In the genomic region with DNA sequence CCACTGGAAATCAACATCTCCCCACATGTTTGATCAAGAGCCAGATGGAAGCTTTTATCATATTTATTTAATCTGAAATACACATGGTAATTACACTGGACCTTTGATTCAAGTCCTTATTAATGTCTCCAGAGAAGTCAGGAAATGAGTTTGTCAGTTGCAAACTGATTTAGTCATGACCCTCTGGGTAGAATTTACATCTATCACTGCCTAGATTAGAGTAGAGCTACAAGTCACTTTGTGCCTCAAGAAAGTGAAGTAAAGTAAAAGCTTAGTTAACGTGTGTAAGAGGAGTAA, we compare ENCODE assay signal across 28 cellular contexts.
DNase-seq lines count a peak whose midpoint lies in the region; ATAC-seq and TF ChIP-seq lines count a peak whose summit lies in the region.
"Had no signal": no experiment of that assay in that cellular context is flagged by ENCODE, and none has a peak within 500 bp of the region (broad histone marks: within the 10 kb centered on the region; RNA-seq: fewer than 3 reads in every experiment).

No MANE protein-coding gene starts in this region.

- no peaks in the 10 kb centered on the region for H3K27me3 ChIP-seq in SK-N-SH (ENCODE audit: insufficient read depth)
- no peaks in the 10 kb centered on the region for H3K27me3 ChIP-seq in right cardiac atrium (ENCODE audit: control insufficient read depth, insufficient read depth)
- H3K27me3 ChIP-seq: BLaER1, MG63 had no signal

- TF ChIP-seq EP300 in SK-N-SH (IDR thresholded peaks at IDR 0.05; ENCODE audit: borderline replicate concordance in 1 of 2, low read depth in 1 of 2, low read length in 1 of 2), result peak in 1 of 2 experiments; percentile 64; a peak in 1 of 4 replicates

- no peaks in the 10 kb centered on the region for H3K9me2 ChIP-seq in SK-N-SH

- no peaks in the 10 kb centered on the region for H3K36me3 ChIP-seq in SK-N-SH (replicated peaks in 1 of 2; ENCODE audit: control insufficient read depth in 1 of 2, insufficient read depth in 2 of 2, low read length in 1 of 2)
- H3K36me3 ChIP-seq: BLaER1, HAP-1, MG63 had no signal

- intact Hi-C loops in right cardiac atrium (cut with DNase I) (no loop called here), posterior cingulate gyrus (cut with DNase I) (no loop called here)

- POLR2A ChIA-PET in SK-N-SH (lab: Yijun Ruan, JAX), result no interaction called here

- H2AFZ ChIP-seq in SK-N-SH (ENCODE audit: low read depth), result no peak overlapping the region

- H3K4me3 ChIP-seq in SK-N-SH (ENCODE audit: low read depth in 2 of 2, low read length in 1 of 2), result no peak overlapping the region
- H3K4me3 ChIP-seq in right cardiac atrium (ENCODE audit: low read length), result no peak overlapping the region
- H3K4me3 ChIP-seq: BLaER1, GM12878, HAP-1, MG63 had no signal

- ATAC-seq in right cardiac atrium, result peak; percentile 48 to 66
- no peak for ATAC-seq in HG03097 (IDR thresholded peaks at IDR 0.05; ENCODE audit: low FRiP score, unreplicated experiment)
- ATAC-seq: GM12878, Panc1 had no signal

- no peak overlapping the region for H3K4me2 ChIP-seq in SK-N-SH
- H3K4me2 ChIP-seq: BLaER1 had no signal

- 0% methylated on average over 1 of the region's 1 CpG for WGBS in SK-N-SH (ENCODE audit: low lambda C conversion rate)
- WGBS in right cardiac atrium, result 38% methylated on average over 1 of the region's 1 CpG

- no peak for TF ChIP-seq RAD21 in SK-N-SH (IDR thresholded peaks at IDR 0.05; ENCODE audit: low read length)

- no peaks in the 10 kb centered on the region for H3K79me2 ChIP-seq in SK-N-SH (ENCODE audit: insufficient read depth)

- no peak overlapping the region for H3K9ac ChIP-seq in SK-N-SH
- H3K9ac ChIP-seq: BLaER1 had no signal

- H3F3A ChIP-seq in SK-N-SH (replicated peaks; ENCODE audit: insufficient read depth), result no peaks in the 10 kb centered on the region

- TF ChIP-seq CTCF in SK-N-SH (IDR thresholded peaks at IDR 0.05), result no peak

- H3K9me3 ChIP-seq in SK-N-SH (no peaks in the 10 kb centered on the region), right cardiac atrium (ENCODE audit: control insufficient read depth, low read length) (no peaks in the 10 kb centered on the region)
- H3K9me3 ChIP-seq: BLaER1, HAP-1, MG63 had no signal

- H3K27ac ChIP-seq in SK-N-SH (ENCODE audit: low read depth in 2 of 2, low read length in 1 of 2) (no peak overlapping the region), right cardiac atrium (ENCODE audit: low read length) (no peak overlapping the region)
- H3K27ac ChIP-seq: BLaER1, RWPE1 had no signal

- no peaks in the 10 kb centered on the region for H4K20me1 ChIP-seq in SK-N-SH (ENCODE audit: insufficient read depth)
- H4K20me1 ChIP-seq: BLaER1 had no signal

- CTCF ChIA-PET in SK-N-SH (lab: Yijun Ruan, JAX), result interaction anchor here (2.5 kb wide), 1 partner anchor 9 kb away, joined by 6 read pairs; no protein-coding TSS in a partner anchor

- DNase-seq in NCI-H1417 (lab: John Stamatoyannopoulos, UW) (peak in 2 of 3 experiments; percentile 19 to 72), NCI-H1417 treated with DMSO at 0.1 percent for 48 hours (lab: John Stamatoyannopoulos, UW) (no peak), DMS 273 treated with DMSO at 0.1 percent for 48 hours (lab: John Stamatoyannopoulos, UW) (peak; percentile 45), SK-N-SH (peak; percentile 19), right cardiac atrium (no peak), NCI-H1436 treated with DMSO at 0.1 percent for 48 hours (lab: John Stamatoyannopoulos, UW) (no peak), posterior cingulate gyrus (no peak)
- DNase-seq: CD4-positive, CD25-positive, alpha-beta regulatory T cell; DMS79; EL; GDM1; GOT3; HFFc6; IMR-90; KG1; MG63; NCI-H1436; NCI-H187 treated with DMSO at 0.1 percent for 48 hours; NCI-H2171 treated with DMSO at 0.1 percent for 48 hours; NCI-H345; NCI-H774; SIG-M5 had no signal

- no peaks in the 10 kb centered on the region for H3K4me1 ChIP-seq in SK-N-SH (ENCODE audit: control insufficient read depth in 1 of 2, insufficient read depth in 2 of 2, low read depth in 1 of 2, low read length in 1 of 2)
- no peaks in the 10 kb centered on the region for H3K4me1 ChIP-seq in right cardiac atrium (ENCODE audit: control insufficient read depth, insufficient read depth, low read length)
- H3K4me1 ChIP-seq: BLaER1, HAP-1 had no signal

TF ChIP-seq in SK-N-SH, 30 proteins besides CTCF, POLR2A, EP300 and RAD21:
- no peak for TF ChIP-seq ELF1 (IDR thresholded peaks at IDR 0.05)
- TF ChIP-seq FOXM1 (IDR thresholded peaks at IDR 0.05; ENCODE audit: low read depth), result no peak
- TF ChIP-seq MEF2A (IDR thresholded peaks at IDR 0.05; ENCODE audit: borderline replicate concordance, low read depth), result no peak
- no peak for TF ChIP-seq TAF1 (IDR thresholded peaks at IDR 0.05; ENCODE audit: borderline replicate concordance, low read depth, low read length)
- TF ChIP-seq GATA2 (CRISPR knock-in tag; IDR thresholded peaks at IDR 0.05), result peak; percentile 37; the same call in 1 of the 2 replicates
- TF ChIP-seq SMC3 (IDR thresholded peaks at IDR 0.05; ENCODE audit: low read depth, low read length), result no peak
- TF ChIP-seq, protein P1, sequence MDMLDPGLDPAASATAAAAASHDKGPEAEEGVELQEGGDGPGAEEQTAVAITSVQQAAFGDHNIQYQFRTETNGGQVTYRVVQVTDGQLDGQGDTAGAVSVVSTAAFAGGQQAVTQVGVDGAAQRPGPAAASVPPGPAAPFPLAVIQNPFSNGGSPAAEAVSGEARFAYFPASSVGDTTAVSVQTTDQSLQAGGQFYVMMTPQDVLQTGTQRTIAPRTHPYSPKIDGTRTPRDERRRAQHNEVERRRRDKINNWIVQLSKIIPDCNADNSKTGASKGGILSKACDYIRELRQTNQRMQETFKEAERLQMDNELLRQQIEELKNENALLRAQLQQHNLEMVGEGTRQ (IDR thresholded peaks at IDR 0.05; ENCODE audit: borderline replicate concordance, low read depth, low read length), result no peak

Comparison
In these comparisons a context has a peak if more than half of its experiments do, and no peak if none do; other contexts are left out.
1. DNase-seq: peak in NCI-H1417 (2 of 3), DMS 273 treated with DMSO at 0.1 percent for 48 hours (single experiment) and SK-N-SH (single experiment); none in NCI-H1417 treated with DMSO at 0.1 percent for 48 hours (single experiment), right cardiac atrium (0 of 3), NCI-H1436 treated with DMSO at 0.1 percent for 48 hours (single experiment) and posterior cingulate gyrus (0 of 10).